Comparison of ENCODE assay signal across 20 cellular contexts in genomic region chr5:160030631-160031377, GRCh38. TPM values are rescaled to one million over a fixed set of nuclear protein-coding genes. Genes with fewer than 3 reads are reported as not detected.
DNase-seq lines count a peak whose midpoint lies in the region; FAIRE-seq and TF ChIP-seq lines count a peak whose summit lies in the region.
"Had no signal": no experiment of that assay in that cellular context is flagged by ENCODE, and none has a peak within 500 bp of the region (broad histone marks: within the 10 kb centered on the region; RNA-seq: fewer than 3 reads in every experiment).

No MANE protein-coding gene starts in this region.

- H3K9me3 ChIP-seq in uterus = no peaks in the 10 kb centered on the region
- H3K9me3 ChIP-seq: Peyer's patch, thyroid gland had no signal

- peaks cover 0 to 9% of the 10 kb centered on the region in 2 donors for H3K4me1 ChIP-seq in uterus
- H3K4me1 ChIP-seq: foreskin keratinocyte had no signal

- TF ChIP-seq CTCF in dorsolateral prefrontal cortex (IDR thresholded peaks at IDR 0.05 in 54 of 56, conservative IDR thresholded peaks at IDR 0.05 in 2 of 56; ENCODE audit: low read depth in 1 of 56, partially characterized antibody in 56 of 56) = no peak
- TF ChIP-seq CTCF in uterus (IDR thresholded peaks at IDR 0.05) = no peak

- peak overlapping the region in 34 of 59 donors; percentile 3 to 66 (median 36) for H3K27ac ChIP-seq in dorsolateral prefrontal cortex
- peak overlapping the region; percentile 30 to 31 for H3K27ac ChIP-seq in uterus
- H3K27ac ChIP-seq: foreskin keratinocyte, thyroid gland had no signal

- DNase-seq in NCI-H82 (lab: John Stamatoyannopoulos, UW) (peak; percentile 63), dorsolateral prefrontal cortex (no peak), uterus (no peak), NCI-H128 (lab: John Stamatoyannopoulos, UW; ENCODE audit: unreplicated experiment) (no peak), NCI-H345 treated with DMSO at 0.1 percent for 48 hours (lab: John Stamatoyannopoulos, UW; ENCODE audit: unreplicated experiment) (no peak)
- DNase-seq in activated effector memory CD4-positive, alpha-beta T cell treated with anti-CD3 and anti-CD28 coated beads, Interleukin-2, amount 50 U/mL, for 16 hours = no peak
- DNase-seq: activated naive CD8-positive, alpha-beta T cell treated with anti-CD3 and anti-CD28 coated beads, Interleukin-2, amount 10 ng/mL, durations not matched to agents 7 days and 5 days; activated T-cell treated with anti-CD3 and anti-CD28 coated beads for 4 hours; C1 segment of cervical spinal cord; DMS 273 treated with DMSO at 0.1 percent for 48 hours; foreskin keratinocyte; H7; KBM-7; naive thymus-derived CD4-positive, alpha-beta T cell; NCI-H774; Peyer's patch; posterior cingulate gyrus; thyroid gland had no signal

- H3K27me3 ChIP-seq in dorsolateral prefrontal cortex (no peaks in the 10 kb centered on the region), uterus (no peaks in the 10 kb centered on the region)
- H3K27me3 ChIP-seq: foreskin keratinocyte, Peyer's patch, thyroid gland had no signal

- intact Hi-C loops in dorsolateral prefrontal cortex (cut with DNase I) = no loop called here
- intact Hi-C loops in uterus (cut with DNase I; ENCODE audit: low total_unique reads) = no loop called here

- FAIRE-seq in islet of Langerhans (lab: Jason Lieb, UNC) = peak; percentile 98

- no peaks in the 10 kb centered on the region for H3K36me3 ChIP-seq in uterus

- no peak overlapping the region for H3K4me3 ChIP-seq in dorsolateral prefrontal cortex
- H3K4me3 ChIP-seq in uterus = no peak overlapping the region
- H3K4me3 ChIP-seq: Peyer's patch, smooth muscle cell, thyroid gland had no signal

- TF ChIP-seq POLR2A in uterus (IDR thresholded peaks at IDR 0.05) = no peak

RNA-seq across cellular contexts. Expression of gene TTC1, which starts 21.9 kb away (rescaled TPM):
- total RNA-seq in dorsolateral prefrontal cortex (100 to 1,000 TPM in 1 of 120 experiments, 10 to 100 TPM in 119; 48.7 to 102 (median 77.8) TPM), uterus (10 to 100 TPM in 3 of 4 donors, 1 to 10 TPM in 1; 9.7 to 43.5 (median 41.1) TPM)
